Comparison of ENCODE assay signal across 14 cellular contexts in genomic region chr12:2161478-2161877, GRCh38.
DNase-seq lines count a peak whose midpoint lies in the region; ATAC-seq and TF ChIP-seq lines count a peak whose summit lies in the region.
"Had no signal": no experiment of that assay in that cellular context is flagged by ENCODE, and none has a peak within 500 bp of the region (broad histone marks: within the 10 kb centered on the region; RNA-seq: fewer than 3 reads in every experiment).

No MANE protein-coding gene starts in this region.

- DNase-seq in body of pancreas (peak; percentile 28 to 70 (median 63)), heart left ventricle (peak; percentile 78 to 87 (median 82)), osteoblast (ENCODE audit: insufficient read length, low spot score, missing footprints) (no peak), ureter (ENCODE audit: low spot score) (peak; percentile 53), T-cell (no peak), WERI-Rb-1 (no peak)
- DNase-seq: activated naive CD8-positive, alpha-beta T cell treated with anti-CD3 and anti-CD28 coated beads, Interleukin-2, amount 50 U/mL, for 24 hours; activated T-cell treated with anti-CD3 and anti-CD28 coated beads for 4 hours; CD8-positive, alpha-beta T cell; endodermal cell; GF-D8; NCI-H1694 had no signal

- intact Hi-C loops in body of pancreas (cut with DNase I) (no loop called here), heart left ventricle (cut with DNase I) (loop anchor here in 6 of 10 donors (5.0 to 10.0 kb wide), 7 partner anchors 84 to 187 kb away; partner anchors contain the start of gene CACNA1C (in 2 of the 6))

- peak overlapping the region in 1 of 4 donors; percentile 21 for H3K27ac ChIP-seq in body of pancreas
- peak overlapping the region; percentile 60 to 86 (median 82) for H3K27ac ChIP-seq in heart left ventricle
- H3K27ac ChIP-seq in osteoblast (ENCODE audit: low read depth, low read length) = peak overlapping the region; percentile 85
- H3K27ac ChIP-seq in WERI-Rb-1 = no peak overlapping the region

- no peaks in the 10 kb centered on the region for H4K20me1 ChIP-seq in osteoblast (ENCODE audit: insufficient read depth, low read length)

- H3K27me3 ChIP-seq in body of pancreas (no peaks in the 10 kb centered on the region), heart left ventricle (no peaks in the 10 kb centered on the region), osteoblast (ENCODE audit: insufficient read depth, low read length) (no peaks in the 10 kb centered on the region), WERI-Rb-1 (ENCODE audit: insufficient read depth, low read depth, severe bottlenecking) (no peaks in the 10 kb centered on the region)

- peaks cover 6 to 11% of the 10 kb centered on the region in 2 donors for H3K27me3 Mint-ChIP-seq in T-cell

- 49 to 57% methylated on average over 10 of the region's 10 CpGs for WGBS in body of pancreas, 2 donors
- WGBS in heart left ventricle, 4 donors = 18 to 29% (median 25%) methylated on average over 10 of the region's 10 CpGs

- H3K4me1 ChIP-seq in body of pancreas (no peaks in the 10 kb centered on the region), heart left ventricle (peaks cover 4 to 76% (median 46%) of the 10 kb centered on the region in 12 donors), osteoblast (ENCODE audit: insufficient read depth, low read length) (peaks cover 33% of the 10 kb centered on the region)

- H3K9me3 Mint-ChIP-seq in T-cell = peaks cover 1 to 10% (median 9%) of the 10 kb centered on the region in 3 donors

- POLR2A ChIA-PET in T-cell (lab: Charles Lee) = no interaction called here

- no peaks in the 10 kb centered on the region for H3K36me3 Mint-ChIP-seq in T-cell
- H3K36me3 Mint-ChIP-seq: CD8-positive, alpha-beta T cell had no signal

- no peaks in the 10 kb centered on the region for H3K4me1 Mint-ChIP-seq in T-cell
- H3K4me1 Mint-ChIP-seq: activated naive CD8-positive, alpha-beta T cell treated with anti-CD3 and anti-CD28 coated beads, Interleukin-2, amount 50 U/mL, for 24 hours; memory B cell had no signal

- H3K36me3 ChIP-seq in body of pancreas (replicated peaks in 1 of 2; ENCODE audit: insufficient read depth in 1 of 2, low read depth in 2 of 2) (no peaks in the 10 kb centered on the region), heart left ventricle (no peaks in the 10 kb centered on the region), osteoblast (ENCODE audit: insufficient read depth, low read length) (no peaks in the 10 kb centered on the region), WERI-Rb-1 (no peaks in the 10 kb centered on the region)

- CTCF ChIA-PET in T-cell (lab: Charles Lee) = no interaction called here

- ATAC-seq in body of pancreas = no peak
- peak; percentile 18 to 44 (median 36) for ATAC-seq in heart left ventricle
- no peak for ATAC-seq in T-cell (replicated peaks in 1 of 4)
- ATAC-seq in GM18870 (IDR thresholded peaks at IDR 0.05; ENCODE audit: unreplicated experiment) = no peak
- ATAC-seq: activated naive CD8-positive, alpha-beta T cell treated with anti-CD3 and anti-CD28 coated beads, Interleukin-2, amount 50 U/mL, for 24 hours; CD8-positive, alpha-beta T cell had no signal

- TF ChIP-seq CTCF in body of pancreas (IDR thresholded peaks at IDR 0.05) = no peak
- peak in 1 of 12 donors; percentile 7 for TF ChIP-seq CTCF in heart left ventricle (IDR thresholded peaks at IDR 0.05)
- TF ChIP-seq CTCF in osteoblast (IDR thresholded peaks at IDR 0.05; ENCODE audit: extremely low read depth, low read depth, low read length) = no peak
- no peak for TF ChIP-seq CTCF in WERI-Rb-1 (IDR thresholded peaks at IDR 0.05; ENCODE audit: low read depth, low read length)

- H3K27ac Mint-ChIP-seq in T-cell = no peak overlapping the region
- H3K27ac Mint-ChIP-seq: activated naive CD8-positive, alpha-beta T cell treated with anti-CD3 and anti-CD28 coated beads, Interleukin-2, amount 50 U/mL, for 24 hours; CD8-positive, alpha-beta T cell; endodermal cell; memory B cell had no signal

- H2AFZ ChIP-seq in osteoblast (ENCODE audit: low read length) = no peak overlapping the region

- H3K9me3 ChIP-seq in body of pancreas = no peaks in the 10 kb centered on the region
- peaks cover 0 to 5% (median 0%) of the 10 kb centered on the region in 12 donors for H3K9me3 ChIP-seq in heart left ventricle
- H3K9me3 ChIP-seq in osteoblast (ENCODE audit: low read depth, low read length) = no peaks in the 10 kb centered on the region
- H3K9me3 ChIP-seq in WERI-Rb-1 (ENCODE audit: severe bottlenecking) = peaks cover under 1% of the 10 kb centered on the region

- TF ChIP-seq POLR2A in body of pancreas (IDR thresholded peaks at IDR 0.05) (no peak), heart left ventricle (IDR thresholded peaks at IDR 0.05) (no peak)

- no peak overlapping the region for H3K4me3 Mint-ChIP-seq in T-cell
- H3K4me3 Mint-ChIP-seq: activated naive CD8-positive, alpha-beta T cell treated with anti-CD3 and anti-CD28 coated beads, Interleukin-2, amount 50 U/mL, for 24 hours; CD8-positive, alpha-beta T cell; endodermal cell; memory B cell had no signal

- H3K4me3 ChIP-seq in body of pancreas = no peak overlapping the region
- H3K4me3 ChIP-seq in heart left ventricle = no peak overlapping the region
- no peak overlapping the region for H3K4me3 ChIP-seq in osteoblast (ENCODE audit: insufficient read depth, low read length)
- H3K4me3 ChIP-seq in WERI-Rb-1 (ENCODE audit: low read depth, low read length) = no peak overlapping the region

- H3K79me2 ChIP-seq in osteoblast (ENCODE audit: insufficient read depth, low read length) = peaks cover 13% of the 10 kb centered on the region

- no peak overlapping the region for H3K4me2 ChIP-seq in osteoblast (ENCODE audit: insufficient read depth, low read length)

Comparison
In these comparisons a context has a peak if more than half of its experiments do, and no peak if none do; other contexts are left out.
1. ATAC-seq: peak in heart left ventricle (4 of 4); none in body of pancreas (single experiment), T-cell (0 of 4) and GM18870 (single experiment).
2. DNase-seq: peak in body of pancreas (4 of 4), heart left ventricle (5 of 5) and ureter (single experiment); none in osteoblast (single experiment), T-cell (0 of 34) and WERI-Rb-1 (single experiment).